1 cellular context compared by ENCODE assay signal in the genomic region with DNA sequence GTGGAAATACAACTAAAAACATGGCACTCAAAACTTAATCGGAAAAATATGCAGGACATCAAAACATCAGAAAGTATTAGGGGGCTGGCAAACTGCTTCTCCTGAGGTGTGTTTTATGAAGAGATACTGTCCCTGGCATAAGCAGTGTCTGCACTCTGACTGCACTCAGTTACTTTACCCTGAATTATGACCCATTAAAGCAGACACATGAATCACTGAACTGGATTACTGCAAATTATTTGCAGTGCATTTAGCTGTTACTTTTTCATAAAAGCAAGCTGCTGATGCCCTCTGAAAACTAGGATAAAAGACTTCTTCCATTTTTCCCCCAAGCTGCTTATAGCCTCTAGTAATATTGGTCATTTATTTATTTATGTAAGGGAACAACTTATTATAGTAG.
TF ChIP-seq lines count a peak whose summit lies in the region.

No MANE protein-coding gene starts in this region.

TF ChIP-seq in SK-N-SH, 30 proteins besides CTCF, POLR2A, EP300 and RAD21 (continued from another document):
- TF ChIP-seq REST (IDR thresholded peaks at IDR 0.05; ENCODE audit: low read depth, low read length), result no peak
- TF ChIP-seq TCF12 (IDR thresholded peaks at IDR 0.05), result no peak
- peak; percentile 23; the same call in 1 of the 2 replicates for TF ChIP-seq GATA2 (CRISPR knock-in tag; IDR thresholded peaks at IDR 0.05)
- TF ChIP-seq POLR2AphosphoS5 (IDR thresholded peaks at IDR 0.05; ENCODE audit: low read depth, low read length), result no peak
- no peak for TF ChIP-seq RFX5 (IDR thresholded peaks at IDR 0.05; ENCODE audit: low read length)
- no peak for TF ChIP-seq SMC3 (IDR thresholded peaks at IDR 0.05; ENCODE audit: low read depth, low read length)
- TF ChIP-seq, protein P1, sequence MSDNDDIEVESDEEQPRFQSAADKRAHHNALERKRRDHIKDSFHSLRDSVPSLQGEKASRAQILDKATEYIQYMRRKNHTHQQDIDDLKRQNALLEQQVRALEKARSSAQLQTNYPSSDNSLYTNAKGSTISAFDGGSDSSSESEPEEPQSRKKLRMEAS (IDR thresholded peaks at IDR 0.05; ENCODE audit: low read depth), result no peak
- no peak for TF ChIP-seq TEAD4 (IDR thresholded peaks at IDR 0.05; ENCODE audit: borderline replicate concordance, insufficient read depth)
- no peak for TF ChIP-seq GABPA (IDR thresholded peaks at IDR 0.05; ENCODE audit: low read depth)
- no peak for TF ChIP-seq NFIC (IDR thresholded peaks at IDR 0.05; ENCODE audit: borderline replicate concordance)
- no peak for TF ChIP-seq MEF2A (IDR thresholded peaks at IDR 0.05; ENCODE audit: borderline replicate concordance, low read depth)
- TF ChIP-seq, protein P2, sequence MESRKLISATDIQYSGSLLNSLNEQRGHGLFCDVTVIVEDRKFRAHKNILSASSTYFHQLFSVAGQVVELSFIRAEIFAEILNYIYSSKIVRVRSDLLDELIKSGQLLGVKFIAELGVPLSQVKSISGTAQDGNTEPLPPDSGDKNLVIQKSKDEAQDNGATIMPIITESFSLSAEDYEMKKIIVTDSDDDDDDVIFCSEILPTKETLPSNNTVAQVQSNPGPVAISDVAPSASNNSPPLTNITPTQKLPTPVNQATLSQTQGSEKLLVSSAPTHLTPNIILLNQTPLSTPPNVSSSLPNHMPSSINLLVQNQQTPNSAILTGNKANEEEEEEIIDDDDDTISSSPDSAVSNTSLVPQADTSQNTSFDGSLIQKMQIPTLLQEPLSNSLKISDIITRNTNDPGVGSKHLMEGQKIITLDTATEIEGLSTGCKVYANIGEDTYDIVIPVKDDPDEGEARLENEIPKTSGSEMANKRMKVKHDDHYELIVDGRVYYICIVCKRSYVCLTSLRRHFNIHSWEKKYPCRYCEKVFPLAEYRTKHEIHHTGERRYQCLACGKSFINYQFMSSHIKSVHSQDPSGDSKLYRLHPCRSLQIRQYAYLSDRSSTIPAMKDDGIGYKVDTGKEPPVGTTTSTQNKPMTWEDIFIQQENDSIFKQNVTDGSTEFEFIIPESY (IDR thresholded peaks at IDR 0.05; ENCODE audit: borderline replicate concordance, low read depth), result no peak
- no peak for TF ChIP-seq JUND (IDR thresholded peaks at IDR 0.05)
- no peak for TF ChIP-seq ELF1 (IDR thresholded peaks at IDR 0.05)
- no peak for TF ChIP-seq FOXM1 (IDR thresholded peaks at IDR 0.05; ENCODE audit: low read depth)
- TF ChIP-seq CHD2 (IDR thresholded peaks at IDR 0.05; ENCODE audit: low read length, partially characterized antibody), result peak; percentile 13
